Comparison of ENCODE assay signal across 16 cellular contexts in the genomic region with DNA sequence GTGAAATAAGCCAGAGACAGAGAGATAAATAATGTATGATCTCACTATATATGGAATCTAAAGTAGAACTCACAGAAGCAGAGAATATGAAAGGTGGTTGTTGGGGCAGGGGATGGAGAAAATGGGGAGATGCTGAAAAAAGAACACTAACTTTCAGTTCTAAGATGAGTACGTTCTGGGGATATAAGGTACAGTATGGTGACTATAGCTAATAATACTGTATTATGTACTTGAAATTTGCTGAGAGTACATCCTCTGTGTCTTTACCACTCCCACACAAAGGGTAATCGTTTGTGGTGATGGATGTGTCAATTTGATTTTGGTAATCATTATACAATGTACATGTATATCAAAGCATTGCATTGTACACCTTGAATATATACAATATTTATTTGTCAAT. TPM values are rescaled to one million over a fixed set of nuclear protein-coding genes. Genes with fewer than 3 reads are reported as not detected.
DNase-seq lines count a peak whose midpoint lies in the region; ATAC-seq and TF ChIP-seq lines count a peak whose summit lies in the region.
"Had no signal": no experiment of that assay in that cellular context is flagged by ENCODE, and none has a peak within 500 bp of the region (broad histone marks: within the 10 kb centered on the region; RNA-seq: fewer than 3 reads in every experiment).

No MANE protein-coding gene starts in this region.

- peaks cover 76% of the 10 kb centered on the region for H3K4me1 Mint-ChIP-seq in stimulated activated naive CD8-positive, alpha-beta T cell treated with anti-CD3 and anti-CD28 coated beads, Interleukin-15, Interleukin-2, amounts not matched to agents 100 ng/mL and 50 ng/mL, for 24 hours (ENCODE audit: low read depth)

- H3K4me3 ChIP-seq in WERI-Rb-1 (ENCODE audit: low read depth, low read length), result no peak overlapping the region
- H3K4me3 ChIP-seq: lower lobe of right lung, neural progenitor cell, SK-N-MC, skin epidermis had no signal

- no peak overlapping the region for H3K27ac Mint-ChIP-seq in stimulated activated naive CD8-positive, alpha-beta T cell treated with anti-CD3 and anti-CD28 coated beads, Interleukin-15, Interleukin-2, amounts not matched to agents 100 ng/mL and 50 ng/mL, for 24 hours
- H3K27ac Mint-ChIP-seq: neural progenitor cell had no signal

- no peaks in the 10 kb centered on the region for H3K9me3 Mint-ChIP-seq in stimulated activated naive CD8-positive, alpha-beta T cell treated with anti-CD3 and anti-CD28 coated beads, Interleukin-15, Interleukin-2, amounts not matched to agents 100 ng/mL and 50 ng/mL, for 24 hours
- H3K9me3 Mint-ChIP-seq: CD8-positive, alpha-beta memory T cell had no signal

- H3K27me3 Mint-ChIP-seq in stimulated activated naive CD8-positive, alpha-beta T cell treated with anti-CD3 and anti-CD28 coated beads, Interleukin-15, Interleukin-2, amounts not matched to agents 100 ng/mL and 50 ng/mL, for 24 hours, result no peaks in the 10 kb centered on the region
- H3K27me3 Mint-ChIP-seq: CD8-positive, alpha-beta memory T cell had no signal

- H3K36me3 Mint-ChIP-seq in stimulated activated naive CD8-positive, alpha-beta T cell treated with anti-CD3 and anti-CD28 coated beads, Interleukin-15, Interleukin-2, amounts not matched to agents 100 ng/mL and 50 ng/mL, for 24 hours (ENCODE audit: low read depth), result peaks cover 14% of the 10 kb centered on the region

- TF ChIP-seq CTCF in WERI-Rb-1 (IDR thresholded peaks at IDR 0.05; ENCODE audit: low read depth, low read length), result no peak

- H3K4me3 Mint-ChIP-seq in stimulated activated naive CD8-positive, alpha-beta T cell treated with anti-CD3 and anti-CD28 coated beads, Interleukin-15, Interleukin-2, amounts not matched to agents 100 ng/mL and 50 ng/mL, for 24 hours, result peak overlapping the region; percentile 27
- H3K4me3 Mint-ChIP-seq: neural progenitor cell had no signal

- H3K27me3 ChIP-seq in WERI-Rb-1 (ENCODE audit: insufficient read depth, low read depth, severe bottlenecking), result no peaks in the 10 kb centered on the region
- H3K27me3 ChIP-seq: neural progenitor cell had no signal

- ATAC-seq in GM18907 (IDR thresholded peaks at IDR 0.05; ENCODE audit: unreplicated experiment), result peak; percentile 56
- peak; percentile 34 for ATAC-seq in GM21786 (IDR thresholded peaks at IDR 0.05; ENCODE audit: unreplicated experiment)
- peak; percentile 47 for ATAC-seq in HG03520 (IDR thresholded peaks at IDR 0.05; ENCODE audit: unreplicated experiment)
- ATAC-seq: lower lobe of right lung had no signal

- DNase-seq in DMS 273 (lab: John Stamatoyannopoulos, UW; ENCODE audit: unreplicated experiment) (no peak), mesenteric fat pad (ENCODE audit: low spot score) (no peak), WERI-Rb-1 (no peak)
- DNase-seq: activated CD8-positive, alpha-beta memory T cell treated with anti-CD3 and anti-CD28 coated beads, Interleukin-2, amount 50 U/mL, for 48 hours; CD8-positive, alpha-beta memory T cell; GDM1; lower lobe of right lung; NCI-H2171 had no signal

- no peaks in the 10 kb centered on the region for H3K9me3 ChIP-seq in WERI-Rb-1 (ENCODE audit: severe bottlenecking)
- H3K9me3 ChIP-seq: lower lobe of right lung had no signal

- H3K27ac ChIP-seq in WERI-Rb-1, result no peak overlapping the region
- H3K27ac ChIP-seq: HL-60, lower lobe of right lung, neural progenitor cell, SK-N-MC had no signal

- H3K36me3 ChIP-seq in WERI-Rb-1, result no peaks in the 10 kb centered on the region; the same call in 1 of the 2 replicates
- H3K36me3 ChIP-seq: lower lobe of right lung, neural progenitor cell had no signal

RNA-seq across cellular contexts. Expression of a gene that starts 6.6 kb away (rescaled TPM):
- total RNA-seq in mesenteric fat pad, result 124 TPM

RNA-seq across cellular contexts. Expression of a gene that starts 33.0 kb away (rescaled TPM):
- 32.9 TPM for total RNA-seq in mesenteric fat pad

RNA-seq across cellular contexts. Expression of a gene that starts 54.3 kb away (rescaled TPM):
- total RNA-seq in mesenteric fat pad, result 21.8 TPM
